Comparison of ENCODE assay signal across 1 cellular context in the genomic region with DNA sequence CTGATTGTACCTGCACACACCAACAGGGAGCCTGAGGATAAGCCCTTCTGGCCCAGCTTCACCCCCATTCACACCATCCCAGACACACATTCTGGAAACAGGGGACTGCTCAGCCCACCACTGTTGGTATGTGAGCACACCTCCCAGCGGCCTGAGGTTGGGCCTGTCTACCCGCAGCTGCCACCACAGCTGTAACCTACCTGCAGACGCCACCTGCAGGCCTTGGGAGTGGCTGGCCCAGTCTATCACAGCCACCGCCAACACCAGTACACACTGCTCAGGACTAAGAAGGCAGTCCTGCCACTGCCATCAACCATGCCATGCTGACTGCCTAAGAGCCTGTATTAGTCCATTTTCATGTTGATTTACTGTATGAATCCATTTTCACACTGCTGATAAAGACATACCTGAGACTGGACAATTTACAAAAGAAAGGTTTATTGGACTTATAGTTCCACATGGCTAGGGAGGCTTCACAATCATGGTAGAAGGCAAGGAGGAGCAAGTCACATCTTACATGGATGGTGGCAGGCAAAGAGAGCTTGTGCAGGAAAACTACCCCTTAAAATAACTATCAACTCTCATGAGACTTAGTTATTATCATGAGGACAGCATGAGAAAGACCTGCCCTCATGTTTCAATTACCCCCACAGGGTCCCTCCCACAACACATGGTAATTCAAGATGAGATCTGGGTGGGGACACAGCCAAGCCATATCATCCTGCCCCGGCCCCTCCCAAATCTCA.
TF ChIP-seq lines count a peak whose summit lies in the region.

No MANE protein-coding gene starts in this region.

TF ChIP-seq in HepG2, 621 proteins besides CTCF, POLR2A, EP300 and RAD21:
- TF ChIP-seq ZNF839 (CRISPR knock-in tag; IDR thresholded peaks at IDR 0.05; ENCODE audit: borderline replicate concordance) (no peak), ZNF251 (CRISPR knock-in tag; IDR thresholded peaks at IDR 0.05) (no peak), ZFP36L2 (CRISPR knock-in tag; IDR thresholded peaks at IDR 0.05) (no peak), KDM5A (IDR thresholded peaks at IDR 0.05; ENCODE audit: borderline replicate concordance, low read length) (no peak), HNRNPH1 (optimal IDR thresholded peaks at IDR 0.05; ENCODE audit: low read depth, low read length) (no peak), ZNF225 (CRISPR knock-in tag; IDR thresholded peaks at IDR 0.05) (no peak)
- TF ChIP-seq, protein P1, sequence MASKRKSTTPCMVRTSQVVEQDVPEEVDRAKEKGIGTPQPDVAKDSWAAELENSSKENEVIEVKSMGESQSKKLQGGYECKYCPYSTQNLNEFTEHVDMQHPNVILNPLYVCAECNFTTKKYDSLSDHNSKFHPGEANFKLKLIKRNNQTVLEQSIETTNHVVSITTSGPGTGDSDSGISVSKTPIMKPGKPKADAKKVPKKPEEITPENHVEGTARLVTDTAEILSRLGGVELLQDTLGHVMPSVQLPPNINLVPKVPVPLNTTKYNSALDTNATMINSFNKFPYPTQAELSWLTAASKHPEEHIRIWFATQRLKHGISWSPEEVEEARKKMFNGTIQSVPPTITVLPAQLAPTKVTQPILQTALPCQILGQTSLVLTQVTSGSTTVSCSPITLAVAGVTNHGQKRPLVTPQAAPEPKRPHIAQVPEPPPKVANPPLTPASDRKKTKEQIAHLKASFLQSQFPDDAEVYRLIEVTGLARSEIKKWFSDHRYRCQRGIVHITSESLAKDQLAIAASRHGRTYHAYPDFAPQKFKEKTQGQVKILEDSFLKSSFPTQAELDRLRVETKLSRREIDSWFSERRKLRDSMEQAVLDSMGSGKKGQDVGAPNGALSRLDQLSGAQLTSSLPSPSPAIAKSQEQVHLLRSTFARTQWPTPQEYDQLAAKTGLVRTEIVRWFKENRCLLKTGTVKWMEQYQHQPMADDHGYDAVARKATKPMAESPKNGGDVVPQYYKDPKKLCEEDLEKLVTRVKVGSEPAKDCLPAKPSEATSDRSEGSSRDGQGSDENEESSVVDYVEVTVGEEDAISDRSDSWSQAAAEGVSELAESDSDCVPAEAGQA (IDR thresholded peaks at IDR 0.05; ENCODE audit: low read depth): no peak
- TF ChIP-seq, protein P1 (CRISPR knock-in tag; IDR thresholded peaks at IDR 0.05; ENCODE audit: borderline replicate concordance): no peak
- TF ChIP-seq, protein P2, sequence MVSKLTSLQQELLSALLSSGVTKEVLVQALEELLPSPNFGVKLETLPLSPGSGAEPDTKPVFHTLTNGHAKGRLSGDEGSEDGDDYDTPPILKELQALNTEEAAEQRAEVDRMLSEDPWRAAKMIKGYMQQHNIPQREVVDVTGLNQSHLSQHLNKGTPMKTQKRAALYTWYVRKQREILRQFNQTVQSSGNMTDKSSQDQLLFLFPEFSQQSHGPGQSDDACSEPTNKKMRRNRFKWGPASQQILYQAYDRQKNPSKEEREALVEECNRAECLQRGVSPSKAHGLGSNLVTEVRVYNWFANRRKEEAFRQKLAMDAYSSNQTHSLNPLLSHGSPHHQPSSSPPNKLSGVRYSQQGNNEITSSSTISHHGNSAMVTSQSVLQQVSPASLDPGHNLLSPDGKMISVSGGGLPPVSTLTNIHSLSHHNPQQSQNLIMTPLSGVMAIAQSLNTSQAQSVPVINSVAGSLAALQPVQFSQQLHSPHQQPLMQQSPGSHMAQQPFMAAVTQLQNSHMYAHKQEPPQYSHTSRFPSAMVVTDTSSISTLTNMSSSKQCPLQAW (CRISPR knock-in tag; IDR thresholded peaks at IDR 0.05): no peak
- TF ChIP-seq, protein P3, sequence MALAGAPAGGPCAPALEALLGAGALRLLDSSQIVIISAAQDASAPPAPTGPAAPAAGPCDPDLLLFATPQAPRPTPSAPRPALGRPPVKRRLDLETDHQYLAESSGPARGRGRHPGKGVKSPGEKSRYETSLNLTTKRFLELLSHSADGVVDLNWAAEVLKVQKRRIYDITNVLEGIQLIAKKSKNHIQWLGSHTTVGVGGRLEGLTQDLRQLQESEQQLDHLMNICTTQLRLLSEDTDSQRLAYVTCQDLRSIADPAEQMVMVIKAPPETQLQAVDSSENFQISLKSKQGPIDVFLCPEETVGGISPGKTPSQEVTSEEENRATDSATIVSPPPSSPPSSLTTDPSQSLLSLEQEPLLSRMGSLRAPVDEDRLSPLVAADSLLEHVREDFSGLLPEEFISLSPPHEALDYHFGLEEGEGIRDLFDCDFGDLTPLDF (CRISPR knock-in tag; IDR thresholded peaks at IDR 0.05): no peak
- TF ChIP-seq, protein P4, sequence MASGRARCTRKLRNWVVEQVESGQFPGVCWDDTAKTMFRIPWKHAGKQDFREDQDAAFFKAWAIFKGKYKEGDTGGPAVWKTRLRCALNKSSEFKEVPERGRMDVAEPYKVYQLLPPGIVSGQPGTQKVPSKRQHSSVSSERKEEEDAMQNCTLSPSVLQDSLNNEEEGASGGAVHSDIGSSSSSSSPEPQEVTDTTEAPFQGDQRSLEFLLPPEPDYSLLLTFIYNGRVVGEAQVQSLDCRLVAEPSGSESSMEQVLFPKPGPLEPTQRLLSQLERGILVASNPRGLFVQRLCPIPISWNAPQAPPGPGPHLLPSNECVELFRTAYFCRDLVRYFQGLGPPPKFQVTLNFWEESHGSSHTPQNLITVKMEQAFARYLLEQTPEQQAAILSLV (CRISPR knock-in tag; IDR thresholded peaks at IDR 0.05; ENCODE audit: borderline replicate concordance): 0 out of 2 replicates have a peak, but pooled peaks have one; percentile 20
- TF ChIP-seq, protein P5, sequence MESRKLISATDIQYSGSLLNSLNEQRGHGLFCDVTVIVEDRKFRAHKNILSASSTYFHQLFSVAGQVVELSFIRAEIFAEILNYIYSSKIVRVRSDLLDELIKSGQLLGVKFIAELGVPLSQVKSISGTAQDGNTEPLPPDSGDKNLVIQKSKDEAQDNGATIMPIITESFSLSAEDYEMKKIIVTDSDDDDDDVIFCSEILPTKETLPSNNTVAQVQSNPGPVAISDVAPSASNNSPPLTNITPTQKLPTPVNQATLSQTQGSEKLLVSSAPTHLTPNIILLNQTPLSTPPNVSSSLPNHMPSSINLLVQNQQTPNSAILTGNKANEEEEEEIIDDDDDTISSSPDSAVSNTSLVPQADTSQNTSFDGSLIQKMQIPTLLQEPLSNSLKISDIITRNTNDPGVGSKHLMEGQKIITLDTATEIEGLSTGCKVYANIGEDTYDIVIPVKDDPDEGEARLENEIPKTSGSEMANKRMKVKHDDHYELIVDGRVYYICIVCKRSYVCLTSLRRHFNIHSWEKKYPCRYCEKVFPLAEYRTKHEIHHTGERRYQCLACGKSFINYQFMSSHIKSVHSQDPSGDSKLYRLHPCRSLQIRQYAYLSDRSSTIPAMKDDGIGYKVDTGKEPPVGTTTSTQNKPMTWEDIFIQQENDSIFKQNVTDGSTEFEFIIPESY (CRISPR knock-in tag; IDR thresholded peaks at IDR 0.05): peak; percentile 73; the same call in 1 of the 2 replicates
TF ChIP-seq in HepG2: peak in this region for 2.
